Comparison of ENCODE assay signal across 10 cellular contexts in the genomic region with DNA sequence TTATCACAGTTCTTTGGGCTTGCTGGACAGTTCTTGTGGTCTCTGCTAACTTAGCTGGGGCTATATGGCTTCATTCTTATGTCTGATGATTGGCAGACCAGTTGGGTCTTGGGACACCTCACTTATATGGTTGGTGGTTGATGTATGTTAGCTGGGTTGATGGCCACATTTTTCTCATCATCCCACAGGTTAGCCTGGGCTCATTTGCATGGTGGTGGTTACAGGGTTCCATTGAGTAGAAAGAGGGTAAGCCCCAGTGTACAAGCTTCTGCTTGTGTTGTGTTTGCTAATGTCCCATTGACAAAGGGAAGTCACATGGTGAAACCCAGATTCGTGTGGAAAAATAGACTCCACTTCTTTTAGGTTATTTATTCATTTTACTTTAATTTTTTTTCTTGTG. TPM values are rescaled to one million over a fixed set of nuclear protein-coding genes. Genes with fewer than 3 reads are reported as not detected.
DNase-seq lines count a peak whose midpoint lies in the region; ATAC-seq, FAIRE-seq and TF ChIP-seq lines count a peak whose summit lies in the region.
"Had no signal": no experiment of that assay in that cellular context is flagged by ENCODE, and none has a peak within 500 bp of the region (broad histone marks: within the 10 kb centered on the region; RNA-seq: fewer than 3 reads in every experiment).

No MANE protein-coding gene starts in this region.

- H3K27ac Mint-ChIP-seq in natural killer cell treated with Interleukin-12 subunit alpha and Interleukin-12 subunit beta and Interleukin-15 and Interleukin-18, amount 100 ng/mL, for 72 hours, result peak overlapping the region in 1 of 2 donors; percentile 47

- TF ChIP-seq POLR2A in gastrocnemius medialis (IDR thresholded peaks at IDR 0.05), result no peak

- H3K4me1 Mint-ChIP-seq in natural killer cell treated with Interleukin-12 subunit alpha and Interleukin-12 subunit beta and Interleukin-15 and Interleukin-18, amount 100 ng/mL, for 72 hours (ENCODE audit: low read depth in 2 of 2), result peaks cover 21 to 25% of the 10 kb centered on the region in 2 donors

- TF ChIP-seq CTCF in gastrocnemius medialis (IDR thresholded peaks at IDR 0.05 in 4 of 5, conservative IDR thresholded peaks at IDR 0.05 in 1 of 5), result no peak

- DNase-seq in natural killer cell treated with Interleukin-12 subunit alpha and Interleukin-12 subunit beta and Interleukin-15 and Interleukin-18, amount 100 ng/mL, for 72 hours (ENCODE audit: low spot score), result peak; percentile 60
- no peak for DNase-seq in urothelium cell line (ENCODE audit: low spot score)
- no peak for DNase-seq in NCI-H524 (lab: John Stamatoyannopoulos, UW)
- DNase-seq in gastrocnemius medialis, result no peak
- DNase-seq: NCI-H1105 treated with DMSO at 0.1 percent for 48 hours, pancreas had no signal

- FAIRE-seq in urothelium cell line (lab: Jason Lieb, UNC), result no peak
- FAIRE-seq: pancreas had no signal

- H3K4me3 ChIP-seq in gastrocnemius medialis, result no peak overlapping the region
- H3K4me3 ChIP-seq: pancreas had no signal

- no peaks in the 10 kb centered on the region for H3K36me3 ChIP-seq in gastrocnemius medialis
- H3K36me3 ChIP-seq: pancreas had no signal

- ATAC-seq in GM18868 (IDR thresholded peaks at IDR 0.05; ENCODE audit: unreplicated experiment), result peak; percentile 86
- peak; percentile 85 for ATAC-seq in GM21526 (IDR thresholded peaks at IDR 0.05; ENCODE audit: low FRiP score, unreplicated experiment)
- peak; percentile 80 for ATAC-seq in HG03354 (IDR thresholded peaks at IDR 0.05; ENCODE audit: poor library complexity, severe bottlenecking, unreplicated experiment)
- peak; percentile 91 to 96 for ATAC-seq in natural killer cell treated with Interleukin-12 subunit alpha and Interleukin-12 subunit beta and Interleukin-15 and Interleukin-18, amount 100 ng/mL, for 72 hours
- ATAC-seq in gastrocnemius medialis, result no peak
- ATAC-seq: pancreas, SK-N-SH treated with all-trans-retinoic acid at 6 μM for 48 hours had no signal

- H3K27ac ChIP-seq in gastrocnemius medialis, result peak overlapping the region in 1 of 4 donors; percentile 15
- H3K27ac ChIP-seq: pancreas had no signal

- H3K4me1 ChIP-seq in gastrocnemius medialis, result peaks cover 23 to 33% of the 10 kb centered on the region in 2 donors

- no peak overlapping the region for H3K4me3 Mint-ChIP-seq in natural killer cell treated with Interleukin-12 subunit alpha and Interleukin-12 subunit beta and Interleukin-15 and Interleukin-18, amount 100 ng/mL, for 72 hours

- no peaks in the 10 kb centered on the region for H3K36me3 Mint-ChIP-seq in natural killer cell treated with Interleukin-12 subunit alpha and Interleukin-12 subunit beta and Interleukin-15 and Interleukin-18, amount 100 ng/mL, for 72 hours

- intact Hi-C loops in gastrocnemius medialis (cut with DNase I; ENCODE audit: low total_unique reads), result loop anchor here (10.0 kb wide), 1 partner anchor 323 kb away; no protein-coding TSS in a partner anchor

- no peaks in the 10 kb centered on the region for H3K9me3 ChIP-seq in gastrocnemius medialis
- H3K9me3 ChIP-seq: pancreas had no signal

- in situ Hi-C loops in gastrocnemius medialis (cut with MboI; ENCODE audit: low sequenced_read_pairs in 4 of 4), result loop anchor here in 3 of 4 donors (5.0 to 25.0 kb wide), 4 partner anchors 103 to 323 kb away; a partner anchor contains a TSS

- no peaks in the 10 kb centered on the region for H3K27me3 ChIP-seq in gastrocnemius medialis
- H3K27me3 ChIP-seq: pancreas had no signal

- no peaks in the 10 kb centered on the region for H3K9me3 Mint-ChIP-seq in natural killer cell treated with Interleukin-12 subunit alpha and Interleukin-12 subunit beta and Interleukin-15 and Interleukin-18, amount 100 ng/mL, for 72 hours

- no peaks in the 10 kb centered on the region for H3K27me3 Mint-ChIP-seq in natural killer cell treated with Interleukin-12 subunit alpha and Interleukin-12 subunit beta and Interleukin-15 and Interleukin-18, amount 100 ng/mL, for 72 hours

RNA-seq across cellular contexts. Expression of a gene that starts 40.6 kb away (rescaled TPM):
- 1 to 10 TPM; 6.7 to 8.8 TPM for total RNA-seq in natural killer cell treated with Interleukin-12 subunit alpha and Interleukin-12 subunit beta and Interleukin-15 and Interleukin-18, amount 100 ng/mL, for 72 hours
- 10 to 100 TPM in 3 of 4 donors, 1 to 10 TPM in 1; 7.0 to 26.9 (median 13.3) TPM for total RNA-seq in gastrocnemius medialis

RNA-seq across cellular contexts. Expression of a gene that starts 41.0 kb away (rescaled TPM):
- 10 to 100 TPM; 21.8 to 33.7 TPM for total RNA-seq in natural killer cell treated with Interleukin-12 subunit alpha and Interleukin-12 subunit beta and Interleukin-15 and Interleukin-18, amount 100 ng/mL, for 72 hours
- 100 to 1,000 TPM in 2 of 4 donors, 10 to 100 TPM in 2; 81.2 to 163 (median 108) TPM for total RNA-seq in gastrocnemius medialis

Comparison
In these comparisons a context has a peak if more than half of its experiments do, and no peak if none do; other contexts are left out.
1. ATAC-seq: peak in GM18868 (single experiment), GM21526 (single experiment), HG03354 (single experiment) and natural killer cell treated with Interleukin-12 subunit alpha and Interleukin-12 subunit beta and Interleukin-15 and Interleukin-18, amount 100 ng/mL, for 72 hours (2 of 2); none in gastrocnemius medialis (0 of 2).